8 cellular contexts compared by ENCODE assay signal in genomic region chrX:48676893-48677270, GRCh38. TPM values are rescaled to one million over a fixed set of nuclear protein-coding genes. Genes with fewer than 3 reads are reported as not detected.
A peak's percentile ranks its signal among the peaks of the same experiment; 100 is the strongest.
DNase-seq lines count a peak whose midpoint lies in the region; FAIRE-seq and TF ChIP-seq lines count a peak whose summit lies in the region.

No MANE protein-coding gene starts in this region.

- peaks cover 3 to 21% (median 15%) of the 10 kb centered on the region in 3 donors for H3K4me1 Mint-ChIP-seq in IgD-negative memory B cell

- DNase-seq in stimulated activated CD4-positive, alpha-beta T cell treated with anti-CD3 and anti-CD28 coated beads, Interleukin-4, amount 100 ng/mL, for 1 hour = peak; percentile 7
- DNase-seq in stimulated activated CD4-positive, alpha-beta T cell treated with anti-CD3 and anti-CD28 coated beads, Interleukin-1b, Interleukin-23, amount 100 ng/mL, for 48 hours = no peak
- DNase-seq in astrocyte of the cerebellum (ENCODE audit: low read depth) (no peak), kidney (peak; percentile 76), NCI-H128 (lab: John Stamatoyannopoulos, UW; ENCODE audit: unreplicated experiment) (no peak), dedifferentiated amniotic fluid mesenchymal stem cell (ENCODE audit: extremely low spot score) (no peak)

- H3K36me3 Mint-ChIP-seq in IgD-negative memory B cell = peaks cover 2% of the 10 kb centered on the region

- in situ Hi-C loops in astrocyte of the cerebellum (cut with HindIII; ENCODE audit: low sequenced_read_pairs) = no loop called here

- peak overlapping the region; percentile 68 for H3K4me3 ChIP-seq in astrocyte of the cerebellum (ENCODE audit: low read depth, low read length)
- H3K4me3 ChIP-seq in kidney (ENCODE audit: low read length in 2 of 2) = peak overlapping the region; percentile 59 to 76
- peak overlapping the region; percentile 25 to 81 (median 73) for H3K4me3 ChIP-seq in subcutaneous abdominal adipose tissue (ENCODE audit: low read depth in 1 of 5, low read length in 5 of 5)

- H3K27ac Mint-ChIP-seq in IgD-negative memory B cell = peak overlapping the region in 2 of 3 donors; percentile 78

- no peaks in the 10 kb centered on the region for H3K9me3 Mint-ChIP-seq in IgD-negative memory B cell

- H3K4me3 Mint-ChIP-seq in IgD-negative memory B cell = peak overlapping the region; percentile 87 to 94 (median 91)

- intact Hi-C loops in kidney (cut with DNase I) = no loop called here

- H3K9ac ChIP-seq in kidney (ENCODE audit: low read length in 2 of 2) = peak overlapping the region; percentile 60 to 67
- H3K9ac ChIP-seq in subcutaneous abdominal adipose tissue (ENCODE audit: low read length in 5 of 5) = peak overlapping the region in 4 of 5 donors; percentile 62 to 81 (median 78)

- H3K36me3 ChIP-seq in kidney (ENCODE audit: control insufficient read depth in 1 of 2, insufficient read depth in 2 of 2, low read length in 2 of 2) (no peaks in the 10 kb centered on the region), subcutaneous abdominal adipose tissue (ENCODE audit: control insufficient read depth in 5 of 5, insufficient read depth in 5 of 5, low read length in 5 of 5) (no peaks in the 10 kb centered on the region)

- H3K4me1 ChIP-seq in kidney (ENCODE audit: control insufficient read depth in 1 of 2, insufficient read depth in 1 of 2, low read depth in 1 of 2, low read length in 2 of 2) (peaks cover 0 to 2% of the 10 kb centered on the region in 2 donors), subcutaneous abdominal adipose tissue (ENCODE audit: control insufficient read depth in 5 of 5, insufficient read depth in 5 of 5, low read length in 5 of 5) (peaks cover 0 to 19% (median 12%) of the 10 kb centered on the region in 5 donors)

- H3K27me3 Mint-ChIP-seq in IgD-negative memory B cell = no peaks in the 10 kb centered on the region

- peaks cover 0 to 9% (median 5%) of the 10 kb centered on the region in 5 donors for H3K27me3 ChIP-seq in subcutaneous abdominal adipose tissue (ENCODE audit: control insufficient read depth in 5 of 5, insufficient read depth in 4 of 5, low read length in 5 of 5)

- TF ChIP-seq CTCF in astrocyte of the cerebellum (IDR thresholded peaks at IDR 0.05; ENCODE audit: low read depth, low read length, missing control alignments) (no peak), kidney (IDR thresholded peaks at IDR 0.05; ENCODE audit: borderline replicate concordance, extremely low read depth, insufficient read depth) (no peak)

- H3K27ac ChIP-seq in kidney (ENCODE audit: low read depth in 2 of 2, low read length in 2 of 2) = peak overlapping the region; percentile 72 to 78
- no peak overlapping the region for H3K27ac ChIP-seq in subcutaneous abdominal adipose tissue (ENCODE audit: low read depth, low read length)

- no peak for FAIRE-seq in kidney (lab: Jason Lieb, UNC)

- H3K9me3 ChIP-seq in kidney (ENCODE audit: control insufficient read depth in 1 of 2, low read length in 2 of 2) (no peaks in the 10 kb centered on the region), subcutaneous abdominal adipose tissue (ENCODE audit: control insufficient read depth in 5 of 5, low read length in 5 of 5) (no peaks in the 10 kb centered on the region)

RNA-seq across cellular contexts. Expression of gene WAS, which starts 6.7 kb away (rescaled TPM):
- 26.5 TPM for polyA plus RNA-seq in IgD-negative memory B cell
- total RNA-seq in kidney = 14.2 TPM
- 2.2 TPM for polyA plus RNA-seq in kidney (ENCODE audit: insufficient read depth, low read depth, low replicate concordance)

RNA-seq across cellular contexts. Expression of gene SUV39H1, which starts 19.7 kb away (rescaled TPM):
- 8.6 TPM for polyA plus RNA-seq in IgD-negative memory B cell
- total RNA-seq in kidney = 5.0 TPM
- polyA plus RNA-seq in kidney (ENCODE audit: insufficient read depth, low read depth, low replicate concordance) = 2.8 TPM

Comparison
In these comparisons a context has a peak if more than half of its experiments do, and no peak if none do; other contexts are left out.
1. DNase-seq: peak in stimulated activated CD4-positive, alpha-beta T cell treated with anti-CD3 and anti-CD28 coated beads, Interleukin-4, amount 100 ng/mL, for 1 hour (single experiment) and kidney (single experiment); none in stimulated activated CD4-positive, alpha-beta T cell treated with anti-CD3 and anti-CD28 coated beads, Interleukin-1b, Interleukin-23, amount 100 ng/mL, for 48 hours (single experiment), astrocyte of the cerebellum (single experiment), NCI-H128 (single experiment) and dedifferentiated amniotic fluid mesenchymal stem cell (single experiment).
2. Peak in every context shown above with its lines, with median percentiles within 50 percentile points of each other: H3K4me3 ChIP-seq.